ENCODE assay signal across 1 cellular context in genomic region chr19:57362419-57362818, GRCh38.
TF ChIP-seq lines count a peak whose summit lies in the region.

No MANE protein-coding gene starts in this region.

TF ChIP-seq in H1, 55 proteins besides CTCF, POLR2A, EP300 and RAD21:
- TF ChIP-seq RFX5 (IDR thresholded peaks at IDR 0.05; ENCODE audit: borderline replicate concordance, low read depth, low read length) (no peak), KDM4A (IDR thresholded peaks at IDR 0.05; ENCODE audit: low read depth, low read length, severe bottlenecking) (no peak), CHD1 (IDR thresholded peaks at IDR 0.05; ENCODE audit: low read depth, low read length) (no peak), SP4 (IDR thresholded peaks at IDR 0.05; ENCODE audit: low read length) (no peak), ASH2L (IDR thresholded peaks at IDR 0.05; ENCODE audit: low read length) (no peak), TEAD4 (IDR thresholded peaks at IDR 0.05; ENCODE audit: low read depth, low read length) (no peak), TCF12 (IDR thresholded peaks at IDR 0.05; ENCODE audit: low read depth, low read length) (no peak), ZNF274 (IDR thresholded peaks at IDR 0.05; ENCODE audit: borderline replicate concordance, extremely low read depth, low read length) (no peak), CBX8 (IDR thresholded peaks at IDR 0.05; ENCODE audit: borderline replicate concordance, low read depth, low read length) (no peak), GTF2F1 (IDR thresholded peaks at IDR 0.05; ENCODE audit: borderline replicate concordance, low read depth, low read length) (no peak), ATF3 (IDR thresholded peaks at IDR 0.05; ENCODE audit: insufficient read depth, low read depth, low read length) (no peak), SIX5 (IDR thresholded peaks at IDR 0.05; ENCODE audit: low read depth, low read length) (no peak), HDAC2 (IDR thresholded peaks at IDR 0.05; ENCODE audit: borderline replicate concordance in 1 of 2, low read depth in 2 of 2, low read length in 2 of 2) (no peak)
